8 cellular contexts compared by ENCODE assay signal in the genomic region with DNA sequence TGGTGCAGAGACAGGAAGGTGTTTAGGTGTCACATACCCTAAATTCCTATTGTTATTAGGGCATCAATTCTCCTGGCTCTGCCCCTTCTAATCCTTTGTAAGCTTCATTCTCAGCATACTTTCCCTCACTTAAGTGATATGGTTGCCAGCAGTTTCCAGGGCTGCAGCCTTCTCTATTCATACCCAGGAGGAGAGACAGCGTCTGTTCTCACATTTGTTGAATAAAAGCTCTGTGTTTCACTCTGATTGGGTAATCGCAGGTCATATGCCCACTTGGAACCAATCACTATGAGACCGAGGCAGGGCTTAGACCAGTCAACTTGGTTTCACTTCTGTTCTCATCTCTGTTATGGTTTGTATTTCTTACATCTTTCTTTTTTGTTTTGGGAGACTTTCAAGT.
DNase-seq lines count a peak whose midpoint lies in the region; ATAC-seq and TF ChIP-seq lines count a peak whose summit lies in the region.

No MANE protein-coding gene starts in this region.

- ATAC-seq in GM21717 (IDR thresholded peaks at IDR 0.05; ENCODE audit: unreplicated experiment) (peak; percentile 98), right cardiac atrium (peak; percentile 100), psoas muscle (peak; percentile 87 to 100 (median 95)), GM21737 (IDR thresholded peaks at IDR 0.05; ENCODE audit: unreplicated experiment) (no peak)

- H3K27me3 ChIP-seq in right cardiac atrium (ENCODE audit: control insufficient read depth, insufficient read depth) (no peaks in the 10 kb centered on the region), psoas muscle (ENCODE audit: insufficient read depth in 3 of 3, low read length in 2 of 3) (no peaks in the 10 kb centered on the region)

- H3K9me3 ChIP-seq in right cardiac atrium (ENCODE audit: control insufficient read depth, low read length), result no peaks in the 10 kb centered on the region
- no peaks in the 10 kb centered on the region for H3K9me3 ChIP-seq in psoas muscle

- WGBS in right cardiac atrium, result 22% methylated on average over 3 of the region's 3 CpGs
- 21 to 27% (median 27%) methylated on average over 3 of the region's 3 CpGs for WGBS in psoas muscle, 3 donors

- no peaks in the 10 kb centered on the region for H3K36me3 ChIP-seq in psoas muscle (ENCODE audit: insufficient read depth in 1 of 2, low read depth in 1 of 2)

- intact Hi-C loops in right cardiac atrium (cut with DNase I), result no loop called here
- intact Hi-C loops in psoas muscle (cut with DNase I), result no loop called here

- peak overlapping the region; percentile 44 for H3K4me3 ChIP-seq in right cardiac atrium (ENCODE audit: low read length)
- H3K4me3 ChIP-seq in psoas muscle, result peak overlapping the region; percentile 62

- H3K27ac ChIP-seq in right cardiac atrium (ENCODE audit: low read length) (no peak overlapping the region), psoas muscle (no peak overlapping the region)

- peak; percentile 68 for DNase-seq in GM04504 (ENCODE audit: low read depth)
- DNase-seq in M059J (ENCODE audit: low read depth), result peak; percentile 96
- DNase-seq in amniotic epithelial cell (ENCODE audit: low read depth), result peak; percentile 93
- peak in 2 of 3 donors; percentile 49 to 66 for DNase-seq in right cardiac atrium
- no peak for DNase-seq in psoas muscle
- DNase-seq in NCI-H1105 treated with DMSO at 0.1 percent for 48 hours (lab: John Stamatoyannopoulos, UW), result no peak

- H3K4me1 ChIP-seq in right cardiac atrium (ENCODE audit: control insufficient read depth, insufficient read depth, low read length) (peaks cover 4% of the 10 kb centered on the region), psoas muscle (no peaks in the 10 kb centered on the region)

- TF ChIP-seq CTCF in psoas muscle (IDR thresholded peaks at IDR 0.05), result no peak

Comparison
In these comparisons a context has a peak if more than half of its experiments do, and no peak if none do; other contexts are left out.
1. DNase-seq: peak in GM04504 (single experiment), M059J (single experiment), amniotic epithelial cell (single experiment) and right cardiac atrium (2 of 3); none in psoas muscle (0 of 2) and NCI-H1105 treated with DMSO at 0.1 percent for 48 hours (single experiment).